20 cellular contexts compared by ENCODE assay signal in genomic region chr7:157763279-157764000, GRCh38.
DNase-seq lines count a peak whose midpoint lies in the region; ATAC-seq and TF ChIP-seq lines count a peak whose summit lies in the region.
"Had no signal": no experiment of that assay in that cellular context is flagged by ENCODE, and none has a peak within 500 bp of the region (broad histone marks: within the 10 kb centered on the region; RNA-seq: fewer than 3 reads in every experiment).

No MANE protein-coding gene starts in this region.

- no peak for TF ChIP-seq CTCF in spleen (IDR thresholded peaks at IDR 0.05 in 8 of 11, conservative IDR thresholded peaks at IDR 0.05 in 3 of 11)
- TF ChIP-seq CTCF in CD8-positive, alpha-beta T cell (IDR thresholded peaks at IDR 0.05), result no peak

- H3K4me3 Mint-ChIP-seq in CD8-positive, alpha-beta T cell, result no peak overlapping the region
- H3K4me3 Mint-ChIP-seq in activated CD8-positive, alpha-beta memory T cell treated with anti-CD3 and anti-CD28 coated beads, Interleukin-2, amount 10 ng/mL, durations not matched to agents 7 days and 5 days, result no peak overlapping the region
- H3K4me3 Mint-ChIP-seq: B cell; CD4-positive, CD25-positive, alpha-beta regulatory T cell; CD8-positive, alpha-beta memory T cell; GM23338; H9 had no signal

- ATAC-seq in Right ventricle myocardium superior (ENCODE audit: poor library complexity), result no peak
- no peak for ATAC-seq in left ventricle myocardium superior
- ATAC-seq in aorta (ENCODE audit: low FRiP score), result no peak
- no peak for ATAC-seq in CD8-positive, alpha-beta T cell
- no peak for ATAC-seq in activated CD8-positive, alpha-beta memory T cell treated with anti-CD3 and anti-CD28 coated beads, Interleukin-2, amount 10 ng/mL, durations not matched to agents 7 days and 5 days
- ATAC-seq: GM12878, GM23338, HCT116 had no signal

- peaks cover 0 to 35% (median 7%) of the 10 kb centered on the region in 8 donors for H3K9me3 ChIP-seq in spleen
- no peaks in the 10 kb centered on the region for H3K9me3 ChIP-seq in aorta (ENCODE audit: control insufficient read depth, low read length)
- H3K9me3 ChIP-seq in CD8-positive, alpha-beta T cell (ENCODE audit: low read length), result no peaks in the 10 kb centered on the region

- intact Hi-C loops in Right ventricle myocardium superior (cut with DNase I), result no loop called here
- intact Hi-C loops in left ventricle myocardium superior (cut with micrococcal nuclease), result no loop called here
- intact Hi-C loops in spleen (cut with DNase I; ENCODE audit: low total_unique reads), result no loop called here
- intact Hi-C loops in aorta (cut with DNase I), result no loop called here
- intact Hi-C loops in CD8-positive, alpha-beta T cell (cut with DNase I, micrococcal nuclease), result no loop called here

- H3K9me3 Mint-ChIP-seq in CD8-positive, alpha-beta T cell, result peaks cover 6% of the 10 kb centered on the region
- H3K9me3 Mint-ChIP-seq in activated CD8-positive, alpha-beta memory T cell treated with anti-CD3 and anti-CD28 coated beads, Interleukin-2, amount 10 ng/mL, durations not matched to agents 7 days and 5 days (ENCODE audit: low read depth), result peaks cover 14% of the 10 kb centered on the region

- WGBS in spleen, 5 donors, result 83 to 89% (median 86%) methylated on average over 14 of the region's 14 CpGs
- 83 to 85% methylated on average over 14 of the region's 14 CpGs for WGBS in aorta, 2 donors

- H3K4me3 ChIP-seq in spleen (no peak overlapping the region), aorta (ENCODE audit: low read length in 2 of 2) (no peak overlapping the region)
- H3K4me3 ChIP-seq in CD8-positive, alpha-beta T cell (ENCODE audit: low read depth, low read length), result no peak overlapping the region
- H3K4me3 ChIP-seq: BLaER1, GM12878, GM23338 had no signal

- H3K27ac ChIP-seq in spleen, result no peak overlapping the region
- no peak overlapping the region for H3K27ac ChIP-seq in aorta (ENCODE audit: low read depth in 1 of 2, low read length in 2 of 2)
- H3K27ac ChIP-seq in CD8-positive, alpha-beta T cell (ENCODE audit: low read depth, low read length), result no peak overlapping the region
- H3K27ac ChIP-seq: 22Rv1, BLaER1, C4-2B had no signal

- H3K4me1 ChIP-seq in spleen (no peaks in the 10 kb centered on the region), aorta (ENCODE audit: control insufficient read depth in 1 of 2, insufficient read depth in 2 of 2, low read length in 2 of 2) (no peaks in the 10 kb centered on the region)
- H3K4me1 ChIP-seq in CD8-positive, alpha-beta T cell (ENCODE audit: insufficient read depth, low read length), result no peaks in the 10 kb centered on the region

- POLR2A ChIA-PET in CD8-positive, alpha-beta T cell (lab: Charles Lee), result no interaction called here

- DNase-seq in Right ventricle myocardium superior (peak; percentile 9), left ventricle myocardium superior (no peak), spleen (peak; percentile 54), aorta (peak; percentile 21 to 57)
- DNase-seq in CD8-positive, alpha-beta T cell, result no peak
- no peak for DNase-seq in activated CD8-positive, alpha-beta memory T cell treated with anti-CD3 and anti-CD28 coated beads, Interleukin-2, amount 10 ng/mL, durations not matched to agents 7 days and 5 days
- DNase-seq: CD4-positive, CD25-positive, alpha-beta regulatory T cell; DMS 273 treated with DMSO at 0.1 percent for 48 hours; DMS79; EL; GDM1; H9 had no signal

- no peaks in the 10 kb centered on the region for H3K36me3 Mint-ChIP-seq in CD8-positive, alpha-beta T cell
- H3K36me3 Mint-ChIP-seq in activated CD8-positive, alpha-beta memory T cell treated with anti-CD3 and anti-CD28 coated beads, Interleukin-2, amount 10 ng/mL, durations not matched to agents 7 days and 5 days, result no peaks in the 10 kb centered on the region
- H3K36me3 Mint-ChIP-seq: CD4-positive, CD25-positive, alpha-beta regulatory T cell; CD8-positive, alpha-beta memory T cell had no signal

- no peak overlapping the region for H3K27ac Mint-ChIP-seq in CD8-positive, alpha-beta T cell
- H3K27ac Mint-ChIP-seq in activated CD8-positive, alpha-beta memory T cell treated with anti-CD3 and anti-CD28 coated beads, Interleukin-2, amount 10 ng/mL, durations not matched to agents 7 days and 5 days, result no peak overlapping the region
- H3K27ac Mint-ChIP-seq: B cell; CD4-positive, CD25-positive, alpha-beta regulatory T cell; CD8-positive, alpha-beta memory T cell; GM23338; H9 had no signal

- CTCF ChIA-PET in CD8-positive, alpha-beta T cell (lab: Charles Lee), result no interaction called here
- CTCF ChIA-PET in activated CD8-positive, alpha-beta memory T cell treated with anti-CD3 and anti-CD28 coated beads, Interleukin-2, amount 10 ng/mL, durations not matched to agents 7 days and 5 days (lab: Charles Lee), result no interaction called here

- no peak for TF ChIP-seq POLR2A in spleen (IDR thresholded peaks at IDR 0.05)

- H3K27me3 ChIP-seq in spleen (replicated peaks in 1 of 7), result peaks cover 0 to 17% (median 0%) of the 10 kb centered on the region in 7 donors
- no peaks in the 10 kb centered on the region for H3K27me3 ChIP-seq in aorta (ENCODE audit: control insufficient read depth in 1 of 2, insufficient read depth in 2 of 2, low read length in 1 of 2)
- no peaks in the 10 kb centered on the region for H3K27me3 ChIP-seq in CD8-positive, alpha-beta T cell (ENCODE audit: insufficient read depth, low read length)
- H3K27me3 ChIP-seq: BLaER1 had no signal

- no peaks in the 10 kb centered on the region for H3K36me3 ChIP-seq in spleen
- no peaks in the 10 kb centered on the region for H3K36me3 ChIP-seq in aorta (ENCODE audit: control insufficient read depth in 1 of 2, insufficient read depth in 2 of 2, low read length in 1 of 2)
- H3K36me3 ChIP-seq in CD8-positive, alpha-beta T cell (ENCODE audit: insufficient read depth, low read length), result no peaks in the 10 kb centered on the region
- H3K36me3 ChIP-seq: BLaER1 had no signal

- peaks cover 16% of the 10 kb centered on the region for H3K27me3 Mint-ChIP-seq in CD8-positive, alpha-beta T cell (ENCODE audit: low read depth)
- H3K27me3 Mint-ChIP-seq in activated CD8-positive, alpha-beta memory T cell treated with anti-CD3 and anti-CD28 coated beads, Interleukin-2, amount 10 ng/mL, durations not matched to agents 7 days and 5 days, result no peaks in the 10 kb centered on the region
- H3K27me3 Mint-ChIP-seq: B cell; CD4-positive, CD25-positive, alpha-beta regulatory T cell had no signal

- peaks cover 7% of the 10 kb centered on the region for H3K4me1 Mint-ChIP-seq in CD8-positive, alpha-beta T cell (ENCODE audit: low read depth)
- H3K4me1 Mint-ChIP-seq in activated CD8-positive, alpha-beta memory T cell treated with anti-CD3 and anti-CD28 coated beads, Interleukin-2, amount 10 ng/mL, durations not matched to agents 7 days and 5 days, result peaks cover 5% of the 10 kb centered on the region
- H3K4me1 Mint-ChIP-seq: B cell, GM23338, H9 had no signal

Comparison
In these comparisons a context has a peak if more than half of its experiments do, and no peak if none do; other contexts are left out.
1. DNase-seq: peak in Right ventricle myocardium superior (single experiment), spleen (single experiment) and aorta (2 of 2); none in left ventricle myocardium superior (single experiment), CD8-positive, alpha-beta T cell (0 of 7) and activated CD8-positive, alpha-beta memory T cell treated with anti-CD3 and anti-CD28 coated beads, Interleukin-2, amount 10 ng/mL, durations not matched to agents 7 days and 5 days (single experiment).